18 cellular contexts compared by ENCODE assay signal in the genomic region with DNA sequence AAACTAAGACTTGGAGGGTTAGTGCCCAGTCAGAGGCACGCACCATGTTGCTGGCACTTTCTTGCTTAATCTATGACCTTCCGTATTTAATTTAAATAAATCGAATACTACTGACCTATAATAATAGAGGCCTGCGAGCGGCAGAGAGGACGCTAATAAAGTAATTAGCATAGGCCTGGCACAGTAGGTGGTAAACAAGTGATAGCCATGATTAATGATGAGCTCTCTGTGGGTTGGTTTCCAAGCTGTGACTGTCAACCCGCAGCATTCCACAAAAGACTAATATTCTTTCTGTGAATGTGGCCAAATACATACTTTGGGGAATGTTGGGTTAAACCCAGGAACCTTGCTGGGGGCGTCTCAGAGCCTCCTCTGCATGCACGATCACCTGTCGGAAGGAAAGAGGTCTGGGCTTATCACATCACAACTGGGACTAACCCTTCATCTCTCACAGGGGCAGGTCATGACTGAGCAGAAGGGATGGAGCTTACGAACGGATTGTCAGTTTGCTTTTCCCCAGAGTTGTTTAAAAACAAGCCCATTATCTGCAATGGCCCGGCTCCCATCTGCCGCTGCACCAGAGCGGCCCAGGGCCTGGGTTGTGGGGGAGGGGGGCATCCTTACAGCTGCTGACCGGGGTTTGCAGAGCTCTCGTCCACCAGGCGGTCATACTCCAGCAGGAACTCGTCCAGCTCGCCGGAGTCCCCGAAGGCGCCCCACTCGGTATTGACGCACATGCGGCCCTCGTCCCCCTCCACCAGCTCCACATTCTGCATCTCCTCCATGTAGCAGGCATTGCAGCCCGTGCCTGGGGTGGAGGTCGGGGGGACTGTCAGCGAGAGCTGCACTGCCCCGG. TPM values are rescaled to one million over a fixed set of nuclear protein-coding genes. Genes with fewer than 3 reads are reported as not detected.
DNase-seq lines count a peak whose midpoint lies in the region; ATAC-seq, FAIRE-seq and TF ChIP-seq lines count a peak whose summit lies in the region.
"Had no signal": no experiment of that assay in that cellular context is flagged by ENCODE, and none has a peak within 500 bp of the region (broad histone marks: within the 10 kb centered on the region; RNA-seq: fewer than 3 reads in every experiment).

No MANE protein-coding gene starts in this region.

- peak overlapping the region in 7 of 10 donors; percentile 40 to 84 (median 69) for H3K4me3 Mint-ChIP-seq in naive thymus-derived CD4-positive, alpha-beta T cell

- TF ChIP-seq CTCF in dorsolateral prefrontal cortex (IDR thresholded peaks at IDR 0.05 in 54 of 56, conservative IDR thresholded peaks at IDR 0.05 in 2 of 56; ENCODE audit: low read depth in 1 of 56, partially characterized antibody in 56 of 56) = peak in 1 of 56 donors; percentile 14

- no peaks in the 10 kb centered on the region for H3K4me1 ChIP-seq in naive thymus-derived CD4-positive, alpha-beta T cell (ENCODE audit: control insufficient read depth in 2 of 2, insufficient read depth in 2 of 2, low read length in 2 of 2)

- peaks cover 0 to 11% (median 7%) of the 10 kb centered on the region in 7 donors for H3K4me1 Mint-ChIP-seq in naive thymus-derived CD4-positive, alpha-beta T cell

- FAIRE-seq in HTR-8/SVneo (lab: Jason Lieb, UNC) = no peak

- peak overlapping the region in 2 of 59 donors; percentile 10 to 17 for H3K4me3 ChIP-seq in dorsolateral prefrontal cortex
- no peak overlapping the region for H3K4me3 ChIP-seq in naive thymus-derived CD4-positive, alpha-beta T cell (ENCODE audit: low read length)
- H3K4me3 ChIP-seq: BLaER1, MG63, PC-9 had no signal

- H3K36me3 Mint-ChIP-seq in naive thymus-derived CD4-positive, alpha-beta T cell = no peaks in the 10 kb centered on the region

- POLR2A ChIA-PET in naive thymus-derived CD4-positive, alpha-beta T cell (lab: Charles Lee) = interaction anchor here (0.6 to 1.1 kb wide), 2 partner anchors 278 to 562 kb away, joined by 3 read pairs; partner anchors contain the start of gene MRPS24

- intact Hi-C loops in dorsolateral prefrontal cortex (cut with DNase I) = no loop called here
- intact Hi-C loops in naive thymus-derived CD4-positive, alpha-beta T cell (cut with micrococcal nuclease) = loop anchor here (2.0 to 5.0 kb wide), 3 partner anchors 54 to 830 kb away; partner anchors contain the start of genes MYO1G (in 1 of the 2), POLM (in 1 of the 2) and YKT6 (in 1 of the 2)

- no peaks in the 10 kb centered on the region for H3K36me3 ChIP-seq in naive thymus-derived CD4-positive, alpha-beta T cell (ENCODE audit: control insufficient read depth in 2 of 3, insufficient read depth in 3 of 3, low read length in 3 of 3)
- H3K36me3 ChIP-seq: BLaER1, lower lobe of right lung, MG63 had no signal

- H3K9me3 Mint-ChIP-seq in naive thymus-derived CD4-positive, alpha-beta T cell = no peaks in the 10 kb centered on the region

- H3K27ac ChIP-seq in dorsolateral prefrontal cortex = peak overlapping the region in 53 of 59 donors; percentile 3 to 84 (median 60)
- H3K27ac ChIP-seq in naive thymus-derived CD4-positive, alpha-beta T cell (ENCODE audit: low read depth, low read length) = no peak overlapping the region
- H3K27ac ChIP-seq: BLaER1, lower lobe of right lung, PC-9 had no signal

- peak overlapping the region in 2 of 9 donors; percentile 42 to 55 for H3K27ac Mint-ChIP-seq in naive thymus-derived CD4-positive, alpha-beta T cell

- ATAC-seq in naive thymus-derived CD4-positive, alpha-beta T cell = no peak
- ATAC-seq in GM21528 (IDR thresholded peaks at IDR 0.05; ENCODE audit: low FRiP score, unreplicated experiment) (no peak), GM19035 (IDR thresholded peaks at IDR 0.05; ENCODE audit: unreplicated experiment) (no peak)

- peaks cover 0 to 9% (median 0%) of the 10 kb centered on the region in 5 donors for H3K27me3 Mint-ChIP-seq in naive thymus-derived CD4-positive, alpha-beta T cell

- peak; percentile 35 for DNase-seq in A172 (ENCODE audit: low spot score)
- peak; percentile 73 for DNase-seq in ELF-1 (ENCODE audit: low read depth, low spot score)
- peak in 5 of 10 donors; percentile 30 to 52 (median 41) for DNase-seq in dorsolateral prefrontal cortex
- peak in 1 of 9 donors; percentile 4 for DNase-seq in naive thymus-derived CD4-positive, alpha-beta T cell
- no peak for DNase-seq in NCI-H510A treated with DMSO at 0.1 percent for 48 hours (lab: John Stamatoyannopoulos, UW)
- no peak for DNase-seq in HTR-8/SVneo (ENCODE audit: insufficient read length, low spot score)
- DNase-seq: lower lobe of right lung; MG63; PC-9; stimulated activated CD4-positive, alpha-beta T cell treated with anti-CD3 and anti-CD28 coated beads, Interleukin-4, amount 100 ng/mL, for 1 hour; stimulated activated naive CD4-positive, alpha-beta T cell; T-helper 2 cell had no signal

- H3K27me3 ChIP-seq in dorsolateral prefrontal cortex = peaks cover 0 to 5% (median 0%) of the 10 kb centered on the region in 45 donors
- no peaks in the 10 kb centered on the region for H3K27me3 ChIP-seq in naive thymus-derived CD4-positive, alpha-beta T cell (ENCODE audit: control insufficient read depth in 2 of 2, insufficient read depth in 2 of 2, low read length in 2 of 2)
- H3K27me3 ChIP-seq: MG63 had no signal

- CTCF ChIA-PET in naive thymus-derived CD4-positive, alpha-beta T cell (lab: Charles Lee) = interaction anchor here (0.8 to 1.2 kb wide), 2 partner anchors 97 to 478 kb away, joined by 4 to 5 read pairs; no protein-coding TSS in a partner anchor

- H3K9me3 ChIP-seq in naive thymus-derived CD4-positive, alpha-beta T cell (ENCODE audit: control insufficient read depth in 2 of 3, low read length in 3 of 3) = no peaks in the 10 kb centered on the region
- H3K9me3 ChIP-seq: BLaER1, lower lobe of right lung, MG63 had no signal

RNA-seq across cellular contexts. Expression of gene MYL7, which starts 6.1 kb away (rescaled TPM):
- total RNA-seq in A172 (2014; rRNA removed; shearing (Covaris generic)) = not detected in 2 replicates
- 1 to 10 TPM in 59 of 120 experiments, under 1 TPM in 5, not detected in 56; 0.82 to 5.6 (median 1.9) TPM for total RNA-seq in dorsolateral prefrontal cortex
- not detected for total RNA-seq in naive thymus-derived CD4-positive, alpha-beta T cell
- polyA plus RNA-seq in naive thymus-derived CD4-positive, alpha-beta T cell = not detected
- total RNA-seq: activated CD8-positive, alpha-beta memory T cell treated with anti-CD3 and anti-CD28 coated beads for 36 hours; glomerular endothelial cell; PC-9; pulmonary artery endothelial cell had no signal

RNA-seq across cellular contexts. Expression of gene POLD2, which starts 23.9 kb away (rescaled TPM):
- total RNA-seq in A172 (2014; rRNA removed; shearing (Covaris generic)) = 149 and 160 TPM in 2 replicates
- total RNA-seq in dorsolateral prefrontal cortex = 10 to 100 TPM; 33.8 to 83.9 (median 57.8) TPM
- total RNA-seq in naive thymus-derived CD4-positive, alpha-beta T cell = 100 to 1,000 TPM in 1 of 5 experiments, 10 to 100 TPM in 4; 55.1 to 118 (median 69.2) TPM
- 10 to 100 TPM; 78.1 to 94.8 TPM for polyA plus RNA-seq in naive thymus-derived CD4-positive, alpha-beta T cell

RNA-seq across cellular contexts. Expression of gene GCK, which starts 42.0 kb away (rescaled TPM):
- not detected in 2 replicates for total RNA-seq in A172 (2014; rRNA removed; shearing (Covaris generic))
- 1 to 10 TPM; 1.4 to 8.9 (median 4.0) TPM for total RNA-seq in dorsolateral prefrontal cortex
- total RNA-seq in naive thymus-derived CD4-positive, alpha-beta T cell = under 1 TPM; 0.29 to 0.88 (median 0.51) TPM
- 1 to 10 TPM; 1.7 to 2.0 TPM for polyA plus RNA-seq in naive thymus-derived CD4-positive, alpha-beta T cell
- total RNA-seq: PC-9 had no signal

RNA-seq across cellular contexts. Expression of gene AEBP1, which starts 43.1 kb away (rescaled TPM):
- total RNA-seq in A172 (2014; rRNA removed; shearing (Covaris generic)) = 0.22 TPM in 1 of 2 replicates, not detected in the other
- total RNA-seq in dorsolateral prefrontal cortex = 100 to 1,000 TPM in 5 of 120 experiments, 10 to 100 TPM in 114, 1 to 10 TPM in 1; 9.1 to 175 (median 43.5) TPM
- total RNA-seq in naive thymus-derived CD4-positive, alpha-beta T cell = 10 to 100 TPM in 4 of 5 experiments, 1 to 10 TPM in 1; 7.7 to 33.1 (median 27.5) TPM
- 10 to 100 TPM in 1 of 2 donors, 1 to 10 TPM in 1; 3.0 to 13.5 TPM for polyA plus RNA-seq in naive thymus-derived CD4-positive, alpha-beta T cell

RNA-seq across cellular contexts. Expression of gene YKT6, which starts 53.5 kb away (rescaled TPM):
- total RNA-seq in A172 (2014; rRNA removed; shearing (Covaris generic)) = 133 and 137 TPM in 2 replicates
- total RNA-seq in dorsolateral prefrontal cortex = 10 to 100 TPM; 51.6 to 96.6 (median 65.9) TPM
- total RNA-seq in naive thymus-derived CD4-positive, alpha-beta T cell = 10 to 100 TPM; 58.1 to 80.9 (median 62.3) TPM
- 10 to 100 TPM; 32.6 to 38.8 TPM for polyA plus RNA-seq in naive thymus-derived CD4-positive, alpha-beta T cell

Comparison
In these comparisons a context has a peak if more than half of its experiments do, and no peak if none do; other contexts are left out.
1. DNase-seq: peak in A172 (single experiment) and ELF-1 (single experiment); none in NCI-H510A treated with DMSO at 0.1 percent for 48 hours (single experiment) and HTR-8/SVneo (single experiment).
2. intact Hi-C loops: an anchor here in naive thymus-derived CD4-positive, alpha-beta T cell (2.0 to 5.0 kb wide); none called in dorsolateral prefrontal cortex.